In genomic region chr19:34365463-34366401, GRCh38 we compare ENCODE assay signal across 8 cellular contexts. TPM values are rescaled to one million over a fixed set of nuclear protein-coding genes. Genes with fewer than 3 reads are reported as not detected.
DNase-seq lines count a peak whose midpoint lies in the region; ATAC-seq lines count a peak whose summit lies in the region.

No MANE protein-coding gene starts in this region.

- no peaks in the 10 kb centered on the region for H3K9me3 ChIP-seq in mucosa of stomach (ENCODE audit: control insufficient read depth, low read length)

- H3K9ac ChIP-seq in mucosa of stomach (ENCODE audit: low read length), result peak overlapping the region; percentile 91

- H3K4me1 ChIP-seq in mucosa of stomach (ENCODE audit: control insufficient read depth, insufficient read depth, low read length) (peaks cover 20% of the 10 kb centered on the region), urinary bladder (ENCODE audit: insufficient read depth) (no peaks in the 10 kb centered on the region)

- H3K4me3 ChIP-seq in mucosa of stomach (ENCODE audit: low read length) (peak overlapping the region; percentile 85), urinary bladder (ENCODE audit: low read depth, low read length) (peak overlapping the region; percentile 96)

- H3K9me3 Mint-ChIP-seq in activated CD4-positive, alpha-beta T cell treated with anti-CD3 and anti-CD28 coated beads, Interleukin-2, amount 10 ng/mL, durations not matched to agents 7 days and 5 days, result no peaks in the 10 kb centered on the region

- peaks cover 45% of the 10 kb centered on the region for H3K36me3 Mint-ChIP-seq in activated CD4-positive, alpha-beta T cell treated with anti-CD3 and anti-CD28 coated beads, Interleukin-2, amount 10 ng/mL, durations not matched to agents 7 days and 5 days (ENCODE audit: low read depth)

- peak; percentile 22 for ATAC-seq in esophagus mucosa
- ATAC-seq in HG03159 (IDR thresholded peaks at IDR 0.05; ENCODE audit: unreplicated experiment), result no peak

- H3K4me1 Mint-ChIP-seq in activated CD4-positive, alpha-beta T cell treated with anti-CD3 and anti-CD28 coated beads, Interleukin-2, amount 10 ng/mL, durations not matched to agents 7 days and 5 days, result peaks cover 57% of the 10 kb centered on the region

- POLR2A ChIA-PET in activated CD4-positive, alpha-beta T cell treated with anti-CD3 and anti-CD28 coated beads, Interleukin-2, amount 10 ng/mL, durations not matched to agents 7 days and 5 days (lab: Charles Lee), result no interaction called here

- no peaks in the 10 kb centered on the region for H3K27me3 ChIP-seq in mucosa of stomach (ENCODE audit: control insufficient read depth, insufficient read depth, low read length)

- H3K36me3 ChIP-seq in mucosa of stomach (ENCODE audit: control insufficient read depth, insufficient read depth, low read length) (peaks cover 12% of the 10 kb centered on the region), urinary bladder (ENCODE audit: insufficient read depth) (no peaks in the 10 kb centered on the region)

- CTCF ChIA-PET in activated CD4-positive, alpha-beta T cell treated with anti-CD3 and anti-CD28 coated beads, Interleukin-2, amount 10 ng/mL, durations not matched to agents 7 days and 5 days (lab: Charles Lee), result interaction anchor here (1.1 to 1.3 kb wide), 3 partner anchors 9 to 16 kb away, joined by 3 to 4 read pairs (median 3); no protein-coding TSS in a partner anchor

- H3K4me3 Mint-ChIP-seq in activated CD4-positive, alpha-beta T cell treated with anti-CD3 and anti-CD28 coated beads, Interleukin-2, amount 10 ng/mL, durations not matched to agents 7 days and 5 days, result peak overlapping the region; percentile 95

- H3K27ac Mint-ChIP-seq in activated CD4-positive, alpha-beta T cell treated with anti-CD3 and anti-CD28 coated beads, Interleukin-2, amount 10 ng/mL, durations not matched to agents 7 days and 5 days, result peak overlapping the region; percentile 89

- H3K27ac ChIP-seq in urinary bladder (ENCODE audit: low read depth), result peak overlapping the region; percentile 76

- no peaks in the 10 kb centered on the region for H3K27me3 Mint-ChIP-seq in activated CD4-positive, alpha-beta T cell treated with anti-CD3 and anti-CD28 coated beads, Interleukin-2, amount 10 ng/mL, durations not matched to agents 7 days and 5 days

- 6% methylated on average over 45 of the region's 45 CpGs for whole genome bisulfite sequencing in urinary bladder

- DNase-seq in activated CD8-positive, alpha-beta memory T cell treated with anti-CD3 and anti-CD28 coated beads for 24 hours, result peak; percentile 75
- DNase-seq in activated CD8-positive, alpha-beta memory T cell treated with anti-CD3 and anti-CD28 coated beads, Interleukin-2, amount 50 U/mL, for 48 hours, result no peak
- peak; percentile 53 for DNase-seq in HuH-7.5 (ENCODE audit: low spot score)
- no peak for DNase-seq in activated CD4-positive, alpha-beta T cell treated with anti-CD3 and anti-CD28 coated beads, Interleukin-2, amount 10 ng/mL, durations not matched to agents 7 days and 5 days

RNA-seq across cellular contexts. Expression of gene GPI, which starts 0.7 kb away (rescaled TPM):
- 100 to 1,000 TPM; 404 to 442 TPM for total RNA-seq in activated CD4-positive, alpha-beta T cell treated with anti-CD3 and anti-CD28 coated beads, Interleukin-2, amount 10 ng/mL, durations not matched to agents 7 days and 5 days
- total RNA-seq in esophagus mucosa (230 TPM), urinary bladder (67.7 TPM)
- polyA plus RNA-seq in urinary bladder, result 206 TPM

RNA-seq across cellular contexts. Expression of gene PDCD2L, which starts 38.5 kb away (rescaled TPM):
- 10 to 100 TPM in 1 of 2 experiments, 1 to 10 TPM in 1; 9.4 to 13.4 TPM for total RNA-seq in activated CD4-positive, alpha-beta T cell treated with anti-CD3 and anti-CD28 coated beads, Interleukin-2, amount 10 ng/mL, durations not matched to agents 7 days and 5 days
- total RNA-seq in esophagus mucosa, result 6.7 TPM
- 8.1 TPM for total RNA-seq in urinary bladder
- polyA plus RNA-seq in urinary bladder, result 13.0 TPM

Comparison
In these comparisons a context has a peak if more than half of its experiments do, and no peak if none do; other contexts are left out.
1. DNase-seq: peak in activated CD8-positive, alpha-beta memory T cell treated with anti-CD3 and anti-CD28 coated beads for 24 hours (single experiment) and HuH-7.5 (single experiment); none in activated CD8-positive, alpha-beta memory T cell treated with anti-CD3 and anti-CD28 coated beads, Interleukin-2, amount 50 U/mL, for 48 hours (single experiment) and activated CD4-positive, alpha-beta T cell treated with anti-CD3 and anti-CD28 coated beads, Interleukin-2, amount 10 ng/mL, durations not matched to agents 7 days and 5 days (single experiment).